8 cellular contexts compared by ENCODE assay signal in genomic region chr7:8295638-8296361, GRCh38. TPM values are rescaled to one million over a fixed set of nuclear protein-coding genes. Genes with fewer than 3 reads are reported as not detected.
DNase-seq lines count a peak whose midpoint lies in the region; ATAC-seq and TF ChIP-seq lines count a peak whose summit lies in the region.

No MANE protein-coding gene starts in this region.

- TF ChIP-seq CTCF in GM20000 (IDR thresholded peaks at IDR 0.05; ENCODE audit: extremely low read depth, missing control alignments) (peak; percentile 59), fibroblast of the aortic adventitia (IDR thresholded peaks at IDR 0.05; ENCODE audit: insufficient read depth, low read length) (peak; percentile 69), neural progenitor cell (IDR thresholded peaks at IDR 0.05) (peak; percentile 87)

- no peaks in the 10 kb centered on the region for H3K4me1 ChIP-seq in neural progenitor cell

- ATAC-seq in HG03469 (IDR thresholded peaks at IDR 0.05; ENCODE audit: unreplicated experiment), result peak; percentile 95

- H3K4me3 ChIP-seq in fibroblast of the aortic adventitia (ENCODE audit: low read depth, low read length), result no peak overlapping the region
- H3K4me3 ChIP-seq in neural progenitor cell, result no peak overlapping the region

- no peaks in the 10 kb centered on the region for H3K79me2 ChIP-seq in neural progenitor cell (ENCODE audit: low read depth)

- no peak overlapping the region for H3K4me2 ChIP-seq in neural progenitor cell

- H3K27ac ChIP-seq in neural progenitor cell, result no peak overlapping the region

- H3K9me3 ChIP-seq in neural progenitor cell (ENCODE audit: low read depth), result no peaks in the 10 kb centered on the region

- DNase-seq in ELR (ENCODE audit: low read depth), result peak; percentile 83
- peak; percentile 80 for DNase-seq in GM20000 (ENCODE audit: low spot score)
- peak; percentile 88 to 95 for DNase-seq in NCI-H446 (lab: John Stamatoyannopoulos, UW)
- peak; percentile 16 for DNase-seq in activated CD4-positive, alpha-beta T cell treated with anti-CD3 and anti-CD28 coated beads for 48 hours
- DNase-seq in fibroblast of the aortic adventitia (ENCODE audit: low read depth), result peak; percentile 87
- DNase-seq in neural progenitor cell (ENCODE audit: low spot score), result peak; percentile 88
- no peak for DNase-seq in UCSD-AML1 (lab: John Stamatoyannopoulos, UW; ENCODE audit: unreplicated experiment)

- no peaks in the 10 kb centered on the region for H3K27me3 Mint-ChIP-seq in neural progenitor cell (ENCODE audit: insufficient read depth, low read depth)

- no peak overlapping the region for H3K27ac Mint-ChIP-seq in neural progenitor cell

- H2AFZ ChIP-seq in neural progenitor cell (replicated peaks), result peak overlapping the region; percentile 12

- no peaks in the 10 kb centered on the region for H3F3A ChIP-seq in neural progenitor cell (ENCODE audit: low read depth)

- H3K9ac ChIP-seq in neural progenitor cell, result no peak overlapping the region

- H3K4me3 Mint-ChIP-seq in neural progenitor cell, result no peak overlapping the region

- no peaks in the 10 kb centered on the region for H3K36me3 ChIP-seq in neural progenitor cell

- H3K27me3 ChIP-seq in neural progenitor cell, result no peaks in the 10 kb centered on the region

- H3K36me3 Mint-ChIP-seq in neural progenitor cell, result no peaks in the 10 kb centered on the region

- H4K20me1 ChIP-seq in neural progenitor cell (ENCODE audit: low read depth), result no peaks in the 10 kb centered on the region

- peaks cover 5% of the 10 kb centered on the region for H3K9me3 Mint-ChIP-seq in neural progenitor cell

- peaks cover 2% of the 10 kb centered on the region for H3K4me1 Mint-ChIP-seq in neural progenitor cell

RNA-seq across cellular contexts. Expression of gene ICA1, which starts 33.8 kb away (rescaled TPM):
- total RNA-seq in fibroblast of the aortic adventitia (ENCODE audit: low replicate concordance) (0.45 and 1.1 TPM in 2 replicates), neural progenitor cell (ENCODE audit: low replicate concordance) (5.8 and 13.1 TPM in 2 replicates)
